13 cellular contexts compared by ENCODE assay signal in the genomic region with DNA sequence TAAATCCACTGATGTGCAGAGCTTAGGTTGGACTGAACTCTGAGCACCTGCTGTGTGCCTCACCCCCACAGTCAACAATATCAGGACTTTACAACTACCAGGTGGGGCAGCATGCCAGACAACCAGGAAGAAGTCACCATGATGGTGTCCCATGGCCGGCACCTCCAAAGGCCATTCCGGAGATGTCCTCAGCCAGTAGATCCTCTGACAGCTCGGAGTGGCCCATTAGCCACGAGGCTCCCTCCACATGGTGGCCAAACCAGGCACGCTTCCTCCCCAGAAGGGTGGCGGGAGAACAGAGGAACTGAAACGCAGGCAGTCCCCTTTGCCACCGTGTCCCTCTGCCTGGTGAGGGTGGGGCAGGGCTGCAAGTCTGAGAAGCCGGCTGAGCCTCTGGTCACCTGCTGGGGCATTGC.
DNase-seq lines count a peak whose midpoint lies in the region; ATAC-seq and TF ChIP-seq lines count a peak whose summit lies in the region.
"Had no signal": no experiment of that assay in that cellular context is flagged by ENCODE, and none has a peak within 500 bp of the region (broad histone marks: within the 10 kb centered on the region; RNA-seq: fewer than 3 reads in every experiment).

No MANE protein-coding gene starts in this region.

- H3K79me2 ChIP-seq in mesendoderm (ENCODE audit: control insufficient read depth, insufficient read depth, low read length), result no peaks in the 10 kb centered on the region

- ATAC-seq in left lobe of liver (peak; percentile 25), upper lobe of right lung (peak; percentile 78), GM19397 (IDR thresholded peaks at IDR 0.05; ENCODE audit: unreplicated experiment) (no peak)
- no peak for ATAC-seq in activated T-cell treated with anti-CD3 and anti-CD28 coated beads, Interleukin-2, amount 50 U/mL, for 72 hours (replicated peaks in 1 of 2)

- H2BK15ac ChIP-seq in mesendoderm (replicated peaks; ENCODE audit: low read depth), result no peak overlapping the region

- H3K4ac ChIP-seq in mesendoderm (ENCODE audit: low read depth, low read length), result no peak overlapping the region

- no peaks in the 10 kb centered on the region for H3K79me1 ChIP-seq in mesendoderm (ENCODE audit: low read length)

- H3K4me1 Mint-ChIP-seq in activated T-cell treated with anti-CD3 and anti-CD28 coated beads, Interleukin-2, amount 50 U/mL, for 72 hours (ENCODE audit: low read depth), result no peaks in the 10 kb centered on the region

- no peak overlapping the region for H2BK120ac ChIP-seq in mesendoderm (ENCODE audit: low read depth, low read length)

- H3K27me3 ChIP-seq in upper lobe of right lung (no peaks in the 10 kb centered on the region), mesendoderm (ENCODE audit: insufficient read depth, low read length, poor library complexity) (no peaks in the 10 kb centered on the region)

- H3K56ac ChIP-seq in mesendoderm (ENCODE audit: low read length), result no peak overlapping the region

- intact Hi-C loops in upper lobe of right lung (cut with DNase I), result no loop called here

- H4K8ac ChIP-seq in mesendoderm (ENCODE audit: low read depth, low read length), result no peak overlapping the region

- no peak overlapping the region for H3K27ac Mint-ChIP-seq in activated T-cell treated with anti-CD3 and anti-CD28 coated beads, Interleukin-2, amount 50 U/mL, for 72 hours
- H3K27ac Mint-ChIP-seq: IgD-negative memory B cell had no signal

- no peak overlapping the region for H3K4me3 Mint-ChIP-seq in activated T-cell treated with anti-CD3 and anti-CD28 coated beads, Interleukin-2, amount 50 U/mL, for 72 hours

- H3K18ac ChIP-seq in mesendoderm (ENCODE audit: low read length), result no peak overlapping the region

- no peaks in the 10 kb centered on the region for H3K9me3 ChIP-seq in upper lobe of right lung

- TF ChIP-seq CTCF in upper lobe of right lung (IDR thresholded peaks at IDR 0.05), result no peak

- no peak overlapping the region for H2BK5ac ChIP-seq in mesendoderm (ENCODE audit: low read length)

- H3K4me3 ChIP-seq in upper lobe of right lung, result no peak overlapping the region
- no peak overlapping the region for H3K4me3 ChIP-seq in mesendoderm (ENCODE audit: low read length)
- H3K4me3 ChIP-seq: smooth muscle cell had no signal

- no peaks in the 10 kb centered on the region for H3K27me3 Mint-ChIP-seq in activated T-cell treated with anti-CD3 and anti-CD28 coated beads, Interleukin-2, amount 50 U/mL, for 72 hours (ENCODE audit: low read depth)

- no peak overlapping the region for H3K9ac ChIP-seq in mesendoderm (ENCODE audit: low read length)

- DNase-seq in SIG-M5 treated with dmso at 0.1 percent for 504 hours (lab: John Stamatoyannopoulos, UW; ENCODE audit: unreplicated experiment), result peak; percentile 8
- DNase-seq in SIG-M5 (lab: John Stamatoyannopoulos, UW), result no peak
- peak; percentile 90 for DNase-seq in HT-29 (ENCODE audit: low spot score)
- no peak for DNase-seq in left lobe of liver (ENCODE audit: low spot score)
- DNase-seq in upper lobe of right lung, result no peak
- DNase-seq in activated T-cell treated with anti-CD3 and anti-CD28 coated beads, Interleukin-2, amount 50 U/mL, for 72 hours, result no peak
- no peak for DNase-seq in mesendoderm
- DNase-seq: activated CD8-positive, alpha-beta memory T cell treated with anti-CD3 and anti-CD28 coated beads for 24 hours; NCI-H146; NCI-H748 treated with DMSO at 0.1 percent for 48 hours had no signal

- H3K36me3 ChIP-seq in upper lobe of right lung, result no peaks in the 10 kb centered on the region
- no peaks in the 10 kb centered on the region for H3K36me3 ChIP-seq in mesendoderm (ENCODE audit: control insufficient read depth, insufficient read depth, low read length)

- H3K4me1 ChIP-seq in upper lobe of right lung, result no peaks in the 10 kb centered on the region
- no peaks in the 10 kb centered on the region for H3K4me1 ChIP-seq in mesendoderm (ENCODE audit: control insufficient read depth, low read depth, low read length)

- H4K5ac ChIP-seq in mesendoderm (ENCODE audit: low read length), result no peak overlapping the region

- WGBS in mesendoderm (ENCODE audit: extremely low coverage, insufficient coverage, low lambda C conversion rate), result no CpG with 5 or more reads among the region's 9 CpGs

- H3K36me3 Mint-ChIP-seq in activated T-cell treated with anti-CD3 and anti-CD28 coated beads, Interleukin-2, amount 50 U/mL, for 72 hours (ENCODE audit: insufficient read depth in 2 of 2), result no peaks in the 10 kb centered on the region
- H3K36me3 Mint-ChIP-seq: IgD-negative memory B cell had no signal

- H3K4me2 ChIP-seq in mesendoderm (ENCODE audit: low read length), result no peak overlapping the region
- H3K4me2 ChIP-seq: smooth muscle cell had no signal

- H3K9me3 Mint-ChIP-seq in activated T-cell treated with anti-CD3 and anti-CD28 coated beads, Interleukin-2, amount 50 U/mL, for 72 hours, result peaks cover 0 to 2% of the 10 kb centered on the region in 2 donors
- H3K9me3 Mint-ChIP-seq: IgD-negative memory B cell had no signal

- H3K23ac ChIP-seq in mesendoderm (ENCODE audit: low read length), result no peak overlapping the region

- no peak overlapping the region for H3K27ac ChIP-seq in upper lobe of right lung
- H3K27ac ChIP-seq in mesendoderm (ENCODE audit: low read depth, low read length), result no peak overlapping the region

- no peak overlapping the region for H2AK5ac ChIP-seq in mesendoderm (ENCODE audit: low read length)

Comparison
In these comparisons a context has a peak if more than half of its experiments do, and no peak if none do; other contexts are left out.
1. DNase-seq: peak in SIG-M5 treated with dmso at 0.1 percent for 504 hours (single experiment) and HT-29 (single experiment); none in SIG-M5 (single experiment), left lobe of liver (single experiment), upper lobe of right lung (single experiment), activated T-cell treated with anti-CD3 and anti-CD28 coated beads, Interleukin-2, amount 50 U/mL, for 72 hours (0 of 2) and mesendoderm (single experiment).
2. ATAC-seq: peak in left lobe of liver (single experiment) and upper lobe of right lung (single experiment); none in GM19397 (single experiment) and activated T-cell treated with anti-CD3 and anti-CD28 coated beads, Interleukin-2, amount 50 U/mL, for 72 hours (0 of 2).